27 cellular contexts compared by ENCODE assay signal in genomic region chr7:148385009-148385682, GRCh38.
DNase-seq lines count a peak whose midpoint lies in the region; ATAC-seq and TF ChIP-seq lines count a peak whose summit lies in the region.
"Had no signal": no experiment of that assay in that cellular context is flagged by ENCODE, and none has a peak within 500 bp of the region (broad histone marks: within the 10 kb centered on the region; RNA-seq: fewer than 3 reads in every experiment).

No MANE protein-coding gene starts in this region.

- no peaks in the 10 kb centered on the region for H3K79me2 ChIP-seq in hepatocyte

- no peaks in the 10 kb centered on the region for H3K9me3 Mint-ChIP-seq in neural crest cell
- H3K9me3 Mint-ChIP-seq in activated naive CD4-positive, alpha-beta T cell treated with anti-CD3 and anti-CD28 coated beads, Interleukin-2, amount 10 ng/mL, durations not matched to agents 7 days and 5 days, result no peaks in the 10 kb centered on the region
- H3K9me3 Mint-ChIP-seq: activated T-helper 2 cell treated with anti-CD3 and anti-CD28 coated beads, Interferon-gamma antibody, Interleukin-2, Interleukin-4, amounts not matched to agents 10 μg/mL and 5 μg/mL and 100 μg/mL, durations not matched to agents 14 hours and 24 hours and 36 hours; CD4-positive, alpha-beta T cell; effector memory CD8-positive, alpha-beta T cell had no signal

- no peaks in the 10 kb centered on the region for H3K27me3 Mint-ChIP-seq in neural crest cell (ENCODE audit: low read depth)
- no peaks in the 10 kb centered on the region for H3K27me3 Mint-ChIP-seq in activated naive CD4-positive, alpha-beta T cell treated with anti-CD3 and anti-CD28 coated beads, Interleukin-2, amount 10 ng/mL, durations not matched to agents 7 days and 5 days
- H3K27me3 Mint-ChIP-seq: activated B cell treated with CpG ODN at 0.5 μM for 24 hours; activated naive CD8-positive, alpha-beta T cell had no signal

- peak overlapping the region; percentile 47 for H3K27ac Mint-ChIP-seq in neural crest cell (ENCODE audit: unreplicated experiment)
- no peak overlapping the region for H3K27ac Mint-ChIP-seq in activated naive CD4-positive, alpha-beta T cell treated with anti-CD3 and anti-CD28 coated beads, Interleukin-2, amount 10 ng/mL, durations not matched to agents 7 days and 5 days
- H3K27ac Mint-ChIP-seq: activated B cell treated with CpG ODN at 0.5 μM for 24 hours; activated naive CD8-positive, alpha-beta T cell; activated T-helper 2 cell treated with anti-CD3 and anti-CD28 coated beads, Interferon-gamma antibody, Interleukin-2, Interleukin-4, amounts not matched to agents 10 μg/mL and 5 μg/mL and 100 μg/mL, durations not matched to agents 14 hours and 24 hours and 36 hours; CD4-positive, alpha-beta T cell; effector memory CD8-positive, alpha-beta T cell; naive thymus-derived CD8-positive, alpha-beta T cell; stimulated activated naive CD8-positive, alpha-beta T cell treated with anti-CD3 and anti-CD28 coated beads, Interleukin-15, amount 100 ng/mL, for 72 hours; type B pancreatic cell had no signal

- H3K4me2 ChIP-seq in hepatocyte, result no peak overlapping the region

- H3K9me3 ChIP-seq in gastroesophageal sphincter (peaks cover 0 to 8% (median 0%) of the 10 kb centered on the region in 3 donors), hepatocyte (ENCODE audit: low read depth) (no peaks in the 10 kb centered on the region)
- H3K9me3 ChIP-seq: esophagus squamous epithelium had no signal

- no peaks in the 10 kb centered on the region for H3K9me2 ChIP-seq in hepatocyte (replicated peaks; ENCODE audit: insufficient read depth)

- ATAC-seq in gastroesophageal sphincter, result no peak
- ATAC-seq: effector memory CD8-positive, alpha-beta T cell; HCT116; left colon; naive thymus-derived CD8-positive, alpha-beta T cell; stimulated activated naive CD8-positive, alpha-beta T cell treated with anti-CD3 and anti-CD28 coated beads, Interleukin-15, amount 100 ng/mL, for 72 hours had no signal

- H3K27ac ChIP-seq in gastroesophageal sphincter (peak overlapping the region in 3 of 4 donors; percentile 32 to 53 (median 47)), hepatocyte (no peak overlapping the region)
- H3K27ac ChIP-seq: esophagus squamous epithelium had no signal

- peaks cover 21% of the 10 kb centered on the region for H3K4me1 Mint-ChIP-seq in neural crest cell
- H3K4me1 Mint-ChIP-seq in activated naive CD4-positive, alpha-beta T cell treated with anti-CD3 and anti-CD28 coated beads, Interleukin-2, amount 10 ng/mL, durations not matched to agents 7 days and 5 days, result no peaks in the 10 kb centered on the region
- H3K4me1 Mint-ChIP-seq: activated B cell treated with CpG ODN at 0.5 μM for 24 hours; naive thymus-derived CD8-positive, alpha-beta T cell; stimulated activated naive CD8-positive, alpha-beta T cell treated with anti-CD3 and anti-CD28 coated beads, Interleukin-15, amount 100 ng/mL, for 72 hours had no signal

- no peak overlapping the region for H3K4me3 Mint-ChIP-seq in neural crest cell
- H3K4me3 Mint-ChIP-seq in activated naive CD4-positive, alpha-beta T cell treated with anti-CD3 and anti-CD28 coated beads, Interleukin-2, amount 10 ng/mL, durations not matched to agents 7 days and 5 days, result no peak overlapping the region
- H3K4me3 Mint-ChIP-seq: activated B cell treated with CpG ODN at 0.5 μM for 24 hours; activated naive CD8-positive, alpha-beta T cell; CD4-positive, alpha-beta T cell; effector memory CD8-positive, alpha-beta T cell; naive thymus-derived CD8-positive, alpha-beta T cell; stimulated activated naive CD8-positive, alpha-beta T cell treated with anti-CD3 and anti-CD28 coated beads, Interleukin-15, amount 100 ng/mL, for 72 hours; type B pancreatic cell had no signal

- H3K4me1 ChIP-seq in gastroesophageal sphincter (peaks cover 0 to 25% (median 0%) of the 10 kb centered on the region in 3 donors), hepatocyte (ENCODE audit: insufficient read depth) (no peaks in the 10 kb centered on the region)

- H3K36me3 ChIP-seq in gastroesophageal sphincter (no peaks in the 10 kb centered on the region), hepatocyte (replicated peaks; ENCODE audit: insufficient read depth, low read depth) (no peaks in the 10 kb centered on the region)
- H3K36me3 ChIP-seq: esophagus squamous epithelium had no signal

- DNase-seq in astrocyte of the hippocampus (ENCODE audit: low read depth, low spot score), result peak; percentile 63
- peak; percentile 7 for DNase-seq in neural crest cell (ENCODE audit: low read depth, low spot score)
- DNase-seq in superior temporal gyrus (ENCODE audit: extremely low spot score), result peak; percentile 95
- DNase-seq in activated naive CD4-positive, alpha-beta T cell treated with anti-CD3 and anti-CD28 coated beads, Interleukin-2, amount 10 ng/mL, durations not matched to agents 7 days and 5 days, result no peak
- DNase-seq in NOMO-1 treated with DMSO at 0.1 percent for 48 hours (lab: John Stamatoyannopoulos, UW; ENCODE audit: unreplicated experiment), result no peak
- no peak for DNase-seq in hepatocyte (ENCODE audit: low spot score)
- DNase-seq in 8988T, result no peak
- DNase-seq: activated B cell treated with CpG ODN at 0.5 μM for 24 hours; activated CD4-positive, alpha-beta T cell treated with anti-CD3 and anti-CD28 coated beads, Interleukin-2, amount 50 U/mL, for 48 hours; activated CD8-positive, alpha-beta memory T cell treated with anti-CD3 and anti-CD28 coated beads, Interleukin-2, amount 50 U/mL, for 4 hours; CD4-positive, alpha-beta T cell; effector memory CD8-positive, alpha-beta T cell; esophagus squamous epithelium; left colon; mesendoderm; naive thymus-derived CD8-positive, alpha-beta T cell; NCI-H1105; NCI-H2029 treated with DMSO at 0.1 percent for 48 hours; NCI-H226; OCI-M1; stimulated activated naive CD8-positive, alpha-beta T cell treated with anti-CD3 and anti-CD28 coated beads, Interleukin-15, amount 100 ng/mL, for 72 hours; T-helper 9 cell had no signal

- no peaks in the 10 kb centered on the region for H4K20me1 ChIP-seq in hepatocyte (ENCODE audit: insufficient read depth, poor library complexity, severe bottlenecking)

- H3K27me3 ChIP-seq in gastroesophageal sphincter (no peaks in the 10 kb centered on the region), hepatocyte (no peaks in the 10 kb centered on the region)
- H3K27me3 ChIP-seq: esophagus squamous epithelium had no signal

- TF ChIP-seq CTCF in gastroesophageal sphincter (IDR thresholded peaks at IDR 0.05) (no peak), neural crest cell (conservative IDR thresholded peaks at IDR 0.05) (no peak), hepatocyte (IDR thresholded peaks at IDR 0.05; ENCODE audit: poor library complexity) (no peak)

- H3K4me3 ChIP-seq in gastroesophageal sphincter, result no peak overlapping the region
- no peak overlapping the region for H3K4me3 ChIP-seq in hepatocyte
- H3K4me3 ChIP-seq: esophagus squamous epithelium had no signal

- 30 to 59% methylated on average over 7 to 10 of the region's 10 CpGs for WGBS in gastroesophageal sphincter (ENCODE audit: low coverage in 1 of 2), 2 donors
- 71% methylated on average over 10 of the region's 10 CpGs for WGBS in hepatocyte (ENCODE audit: low lambda C conversion rate, missing lambda C conversion rate)

- H2AFZ ChIP-seq in hepatocyte, result no peak overlapping the region

- TF ChIP-seq EP300 in gastroesophageal sphincter (IDR thresholded peaks at IDR 0.05), result no peak

- peaks cover 3% of the 10 kb centered on the region for H3K36me3 Mint-ChIP-seq in neural crest cell (ENCODE audit: low read depth)
- no peaks in the 10 kb centered on the region for H3K36me3 Mint-ChIP-seq in activated naive CD4-positive, alpha-beta T cell treated with anti-CD3 and anti-CD28 coated beads, Interleukin-2, amount 10 ng/mL, durations not matched to agents 7 days and 5 days
- H3K36me3 Mint-ChIP-seq: activated naive CD8-positive, alpha-beta T cell; type B pancreatic cell had no signal

- TF ChIP-seq POLR2A in gastroesophageal sphincter (IDR thresholded peaks at IDR 0.05), result no peak

- CTCF ChIA-PET in activated naive CD4-positive, alpha-beta T cell treated with anti-CD3 and anti-CD28 coated beads, Interleukin-2, amount 10 ng/mL, durations not matched to agents 7 days and 5 days (lab: Charles Lee), result no interaction called here

Comparison
In these comparisons a context has a peak if more than half of its experiments do, and no peak if none do; other contexts are left out.
1. DNase-seq: peak in astrocyte of the hippocampus (single experiment), neural crest cell (single experiment) and superior temporal gyrus (single experiment); none in activated naive CD4-positive, alpha-beta T cell treated with anti-CD3 and anti-CD28 coated beads, Interleukin-2, amount 10 ng/mL, durations not matched to agents 7 days and 5 days (single experiment), NOMO-1 treated with DMSO at 0.1 percent for 48 hours (single experiment), hepatocyte (single experiment) and 8988T (single experiment).